8 cellular contexts compared by ENCODE assay signal in the genomic region with DNA sequence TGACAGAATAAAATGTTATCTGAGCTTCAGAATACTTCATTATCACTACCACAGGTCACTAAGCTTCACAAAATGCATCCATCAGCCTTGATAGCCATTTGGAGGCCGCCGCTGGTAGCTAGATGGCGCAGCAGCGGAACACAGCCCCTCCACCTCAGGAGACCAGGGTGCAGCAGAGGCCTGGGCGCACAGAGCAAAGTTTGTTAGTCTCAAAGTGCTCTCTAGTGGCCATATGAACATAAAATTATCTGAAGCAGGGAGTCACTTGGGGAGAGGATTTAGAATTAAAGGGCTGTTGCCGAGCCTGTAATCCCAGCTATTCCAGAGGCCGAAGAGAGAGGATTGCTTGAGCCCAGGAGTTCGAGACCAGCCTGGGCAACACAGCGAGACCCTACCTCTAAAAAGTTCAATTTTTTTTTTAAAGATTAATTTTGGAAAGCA. TPM values are rescaled to one million over a fixed set of nuclear protein-coding genes. Genes with fewer than 3 reads are reported as not detected.
DNase-seq lines count a peak whose midpoint lies in the region; ATAC-seq and TF ChIP-seq lines count a peak whose summit lies in the region.

No MANE protein-coding gene starts in this region.

- H3K56ac ChIP-seq in mesendoderm (ENCODE audit: low read length), result no peak overlapping the region

- H3K4me3 ChIP-seq in colonic mucosa, result no peak overlapping the region
- no peak overlapping the region for H3K4me3 ChIP-seq in mesendoderm (ENCODE audit: low read length)

- peaks cover 6% of the 10 kb centered on the region; the same call in 1 of the 2 replicates for H3K4me1 Mint-ChIP-seq in WTC11

- no peak for DNase-seq in AG09319 (ENCODE audit: extremely low read depth, low read depth)
- peak; percentile 10 for DNase-seq in NCI-H2171 (lab: John Stamatoyannopoulos, UW)
- DNase-seq in WTC11 (ENCODE audit: low spot score), result peak; percentile 81
- peak; percentile 49 for DNase-seq in colonic mucosa
- DNase-seq in mesendoderm, result peak; percentile 96
- DNase-seq in stimulated activated naive CD4-positive, alpha-beta T cell (lab: John Stamatoyannopoulos, UW), result peak; percentile 7 to 53 (median 42)

- POLR2A ChIA-PET in WTC11 (lab: Charles Lee), result no interaction called here

- intact Hi-C loops in colonic mucosa (cut with DNase I), result loop anchor here (10.0 kb wide), 2 partner anchors 441 to 469 kb away; no protein-coding TSS in a partner anchor

- no peak overlapping the region for H3K23ac ChIP-seq in mesendoderm (ENCODE audit: low read length)

- no peak overlapping the region for H2BK5ac ChIP-seq in mesendoderm (ENCODE audit: low read length)

- H3K36me3 Mint-ChIP-seq in WTC11, result no peaks in the 10 kb centered on the region

- H2BK120ac ChIP-seq in mesendoderm (ENCODE audit: low read depth, low read length), result no peak overlapping the region

- H3K4me1 ChIP-seq in colonic mucosa (no peaks in the 10 kb centered on the region), mesendoderm (ENCODE audit: control insufficient read depth, low read depth, low read length) (no peaks in the 10 kb centered on the region)

- CTCF ChIA-PET in WTC11 (lab: Charles Lee), result interaction anchor here (0.5 to 6.8 kb wide), 44 partner anchors 9 to 1168 kb away, joined by 3 to 47 read pairs (median 4); no protein-coding TSS in a partner anchor

- H3K4me2 ChIP-seq in mesendoderm (ENCODE audit: low read length), result no peak overlapping the region

- H3K27ac ChIP-seq in colonic mucosa (no peak overlapping the region), mesendoderm (ENCODE audit: low read depth, low read length) (no peak overlapping the region)

- H3K27me3 ChIP-seq in colonic mucosa (no peaks in the 10 kb centered on the region), mesendoderm (ENCODE audit: insufficient read depth, low read length, poor library complexity) (no peaks in the 10 kb centered on the region)

- H3K27me3 Mint-ChIP-seq in WTC11 (ENCODE audit: low read depth), result no peaks in the 10 kb centered on the region

- H3K79me1 ChIP-seq in mesendoderm (ENCODE audit: low read length), result no peaks in the 10 kb centered on the region

- WGBS in mesendoderm (ENCODE audit: extremely low coverage, insufficient coverage, low lambda C conversion rate), result no CpG with 5 or more reads among the region's 9 CpGs

- H3K36me3 ChIP-seq in colonic mucosa (no peaks in the 10 kb centered on the region), mesendoderm (ENCODE audit: control insufficient read depth, insufficient read depth, low read length) (no peaks in the 10 kb centered on the region)

- H4K5ac ChIP-seq in mesendoderm (ENCODE audit: low read length), result no peak overlapping the region

- H3K4ac ChIP-seq in mesendoderm (ENCODE audit: low read depth, low read length), result no peak overlapping the region

- H2BK15ac ChIP-seq in mesendoderm (replicated peaks; ENCODE audit: low read depth), result no peak overlapping the region

- no peaks in the 10 kb centered on the region for H3K9me3 ChIP-seq in colonic mucosa

- no peak overlapping the region for H2AK5ac ChIP-seq in mesendoderm (ENCODE audit: low read length)

- no peak overlapping the region for H3K4me3 Mint-ChIP-seq in WTC11

- H3K79me2 ChIP-seq in mesendoderm (ENCODE audit: control insufficient read depth, insufficient read depth, low read length), result no peaks in the 10 kb centered on the region

- H3K27ac Mint-ChIP-seq in WTC11, result no peak overlapping the region

- peak; percentile 99 for ATAC-seq in GM18520 (IDR thresholded peaks at IDR 0.05; ENCODE audit: unreplicated experiment)
- ATAC-seq in HG03025 (IDR thresholded peaks at IDR 0.05; ENCODE audit: low FRiP score, unreplicated experiment), result peak; percentile 99
- peak; percentile 97 for ATAC-seq in WTC11

- no peak overlapping the region for H3K18ac ChIP-seq in mesendoderm (ENCODE audit: low read length)

- H4K8ac ChIP-seq in mesendoderm (ENCODE audit: low read depth, low read length), result no peak overlapping the region

- TF ChIP-seq CTCF in AG09319 (IDR thresholded peaks at IDR 0.05; ENCODE audit: low read depth, low read length) (peak; percentile 42), WTC11 (IDR thresholded peaks at IDR 0.05) (peak; percentile 25; the same call in 1 of the 2 replicates), colonic mucosa (IDR thresholded peaks at IDR 0.05) (peak; percentile 36)

- H3K9ac ChIP-seq in colonic mucosa (ENCODE audit: low read depth in 2 of 2, low read length in 2 of 2), result no peak overlapping the region
- H3K9ac ChIP-seq in mesendoderm (ENCODE audit: low read length), result no peak overlapping the region

- H3K9me3 Mint-ChIP-seq in WTC11, result no peaks in the 10 kb centered on the region

TF ChIP-seq in WTC11, 78 proteins besides CTCF, POLR2A, EP300 and RAD21 (continues in another document):
- 0 out of 2 replicates have a peak, but pooled peaks have one; percentile 15 for TF ChIP-seq GABPB1 (CRISPR knock-in tag; IDR thresholded peaks at IDR 0.05)
- TF ChIP-seq GTF2I (CRISPR knock-in tag; conservative IDR thresholded peaks at IDR 0.05), result peak; percentile 79
- peak; percentile 12; the same call in 1 of the 2 replicates for TF ChIP-seq ZNF121 (CRISPR knock-in tag; IDR thresholded peaks at IDR 0.05)
- no peak for TF ChIP-seq CBFB (CRISPR knock-in tag; IDR thresholded peaks at IDR 0.05; ENCODE audit: low read depth)
- TF ChIP-seq, protein P1, sequence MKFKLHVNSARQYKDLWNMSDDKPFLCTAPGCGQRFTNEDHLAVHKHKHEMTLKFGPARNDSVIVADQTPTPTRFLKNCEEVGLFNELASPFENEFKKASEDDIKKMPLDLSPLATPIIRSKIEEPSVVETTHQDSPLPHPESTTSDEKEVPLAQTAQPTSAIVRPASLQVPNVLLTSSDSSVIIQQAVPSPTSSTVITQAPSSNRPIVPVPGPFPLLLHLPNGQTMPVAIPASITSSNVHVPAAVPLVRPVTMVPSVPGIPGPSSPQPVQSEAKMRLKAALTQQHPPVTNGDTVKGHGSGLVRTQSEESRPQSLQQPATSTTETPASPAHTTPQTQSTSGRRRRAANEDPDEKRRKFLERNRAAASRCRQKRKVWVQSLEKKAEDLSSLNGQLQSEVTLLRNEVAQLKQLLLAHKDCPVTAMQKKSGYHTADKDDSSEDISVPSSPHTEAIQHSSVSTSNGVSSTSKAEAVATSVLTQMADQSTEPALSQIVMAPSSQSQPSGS (CRISPR knock-in tag; IDR thresholded peaks at IDR 0.05; ENCODE audit: borderline replicate concordance, low read depth), result no peak
- TF ChIP-seq NR1H2 (CRISPR knock-in tag; IDR thresholded peaks at IDR 0.05), result no peak
- TF ChIP-seq, protein P2, sequence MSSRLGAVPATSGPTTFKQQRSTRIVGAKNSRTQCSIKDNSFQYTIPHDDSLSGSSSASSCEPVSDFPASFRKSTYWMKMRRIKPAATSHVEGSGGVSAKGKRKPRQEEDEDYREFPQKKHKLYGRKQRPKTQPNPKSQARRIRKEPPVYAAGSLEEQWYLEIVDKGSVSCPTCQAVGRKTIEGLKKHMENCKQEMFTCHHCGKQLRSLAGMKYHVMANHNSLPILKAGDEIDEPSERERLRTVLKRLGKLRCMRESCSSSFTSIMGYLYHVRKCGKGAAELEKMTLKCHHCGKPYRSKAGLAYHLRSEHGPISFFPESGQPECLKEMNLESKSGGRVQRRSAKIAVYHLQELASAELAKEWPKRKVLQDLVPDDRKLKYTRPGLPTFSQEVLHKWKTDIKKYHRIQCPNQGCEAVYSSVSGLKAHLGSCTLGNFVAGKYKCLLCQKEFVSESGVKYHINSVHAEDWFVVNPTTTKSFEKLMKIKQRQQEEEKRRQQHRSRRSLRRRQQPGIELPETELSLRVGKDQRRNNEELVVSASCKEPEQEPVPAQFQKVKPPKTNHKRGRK (CRISPR knock-in tag; IDR thresholded peaks at IDR 0.05; ENCODE audit: borderline replicate concordance), result no peak
- TF ChIP-seq PRRX2 (CRISPR knock-in tag; IDR thresholded peaks at IDR 0.05), result no peak
- TF ChIP-seq HMGA2 (CRISPR knock-in tag; IDR thresholded peaks at IDR 0.05), result no peak
- TF ChIP-seq, protein P3, sequence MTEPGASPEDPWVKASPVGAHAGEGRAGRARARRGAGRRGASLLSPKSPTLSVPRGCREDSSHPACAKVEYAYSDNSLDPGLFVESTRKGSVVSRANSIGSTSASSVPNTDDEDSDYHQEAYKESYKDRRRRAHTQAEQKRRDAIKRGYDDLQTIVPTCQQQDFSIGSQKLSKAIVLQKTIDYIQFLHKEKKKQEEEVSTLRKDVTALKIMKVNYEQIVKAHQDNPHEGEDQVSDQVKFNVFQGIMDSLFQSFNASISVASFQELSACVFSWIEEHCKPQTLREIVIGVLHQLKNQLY (CRISPR knock-in tag; IDR thresholded peaks at IDR 0.05), result no peak
- TF ChIP-seq, protein P4, sequence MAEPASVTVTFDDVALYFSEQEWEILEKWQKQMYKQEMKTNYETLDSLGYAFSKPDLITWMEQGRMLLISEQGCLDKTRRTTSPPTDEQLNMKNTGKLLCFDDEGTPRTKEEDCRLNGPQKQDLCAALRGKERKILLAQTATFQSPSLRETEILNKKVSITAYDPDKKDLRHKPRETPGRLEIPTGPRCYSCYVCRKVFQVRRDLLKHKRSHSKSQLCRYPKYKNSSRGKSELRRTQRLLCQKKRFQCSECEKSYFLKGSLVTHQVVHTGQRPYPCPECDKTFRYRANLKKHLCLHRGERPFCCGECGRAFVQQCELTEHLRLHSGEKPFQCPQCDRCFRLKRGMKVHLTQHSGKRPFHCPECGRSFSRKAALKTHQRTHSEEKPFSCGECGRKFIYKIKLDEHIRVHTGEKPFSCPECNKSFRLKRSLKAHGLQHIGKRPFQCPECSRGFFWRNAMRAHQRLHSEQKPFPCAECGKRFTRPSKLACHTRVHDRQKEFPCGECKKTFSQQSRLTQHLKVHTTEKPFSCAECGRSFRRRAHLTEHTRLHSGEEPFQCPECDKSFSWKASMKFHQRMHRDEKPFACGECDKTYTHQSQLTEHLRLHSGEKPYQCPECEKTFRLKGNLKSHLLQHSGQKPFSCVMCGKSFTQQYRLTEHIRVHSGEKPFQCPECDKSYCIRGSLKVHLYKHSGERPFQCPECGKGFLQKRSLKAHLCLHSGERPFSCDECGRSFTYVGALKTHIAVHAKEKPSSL (CRISPR knock-in tag; conservative IDR thresholded peaks at IDR 0.05), result no peak
- TF ChIP-seq, protein P5, sequence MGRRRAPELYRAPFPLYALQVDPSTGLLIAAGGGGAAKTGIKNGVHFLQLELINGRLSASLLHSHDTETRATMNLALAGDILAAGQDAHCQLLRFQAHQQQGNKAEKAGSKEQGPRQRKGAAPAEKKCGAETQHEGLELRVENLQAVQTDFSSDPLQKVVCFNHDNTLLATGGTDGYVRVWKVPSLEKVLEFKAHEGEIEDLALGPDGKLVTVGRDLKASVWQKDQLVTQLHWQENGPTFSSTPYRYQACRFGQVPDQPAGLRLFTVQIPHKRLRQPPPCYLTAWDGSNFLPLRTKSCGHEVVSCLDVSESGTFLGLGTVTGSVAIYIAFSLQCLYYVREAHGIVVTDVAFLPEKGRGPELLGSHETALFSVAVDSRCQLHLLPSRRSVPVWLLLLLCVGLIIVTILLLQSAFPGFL (CRISPR knock-in tag; IDR thresholded peaks at IDR 0.05; ENCODE audit: borderline replicate concordance), result no peak
- no peak for TF ChIP-seq RORB (CRISPR knock-in tag; IDR thresholded peaks at IDR 0.05)
- 0 out of 2 replicates have a peak, but pooled peaks have one; percentile 15 for TF ChIP-seq ETV6 (CRISPR knock-in tag; IDR thresholded peaks at IDR 0.05)

RNA-seq across cellular contexts. Expression of a gene that starts 8.1 kb away (rescaled TPM):
- total RNA-seq in WTC11 (2021) (56.8 to 72.6 TPM (median 68.2 TPM) in 3 replicates), colonic mucosa (10 to 100 TPM; 51.4 to 54.6 TPM)
- 70.5 TPM for polyA plus RNA-seq in mesendoderm (2013, experiment 1 of 2)
- 73.6 TPM for polyA plus RNA-seq in mesendoderm (2013, experiment 2 of 2)
